In the genomic region with DNA sequence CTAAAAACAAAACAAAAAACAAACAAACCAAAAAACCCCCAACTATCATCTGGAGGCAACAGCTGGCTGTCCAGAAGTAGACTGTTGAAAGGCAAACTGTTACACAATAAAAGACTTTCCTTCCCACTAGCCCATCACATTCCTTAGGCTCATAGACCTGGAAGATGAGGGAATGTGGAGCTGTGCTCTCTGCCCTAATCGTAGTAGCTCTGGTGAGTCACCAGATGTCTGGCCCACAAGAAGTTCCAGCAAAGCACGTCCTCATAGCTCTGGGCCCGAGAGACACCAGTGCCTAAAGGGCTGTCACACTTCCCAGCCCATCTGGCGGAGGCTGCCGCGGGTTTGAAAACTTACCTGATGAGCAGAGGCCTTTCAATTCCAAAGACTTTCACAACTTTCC, we compare ENCODE assay signal across 14 cellular contexts.
DNase-seq lines count a peak whose midpoint lies in the region; ATAC-seq and TF ChIP-seq lines count a peak whose summit lies in the region.
"Had no signal": no experiment of that assay in that cellular context is flagged by ENCODE, and none has a peak within 500 bp of the region (broad histone marks: within the 10 kb centered on the region; RNA-seq: fewer than 3 reads in every experiment).

No MANE protein-coding gene starts in this region.

- H3K4me1 ChIP-seq in left lung = peaks cover 0 to 8% of the 10 kb centered on the region in 2 donors

- TF ChIP-seq CTCF in epithelial cell of proximal tubule (conservative IDR thresholded peaks at IDR 0.05; ENCODE audit: low read depth, low read length) = no peak
- no peak for TF ChIP-seq CTCF in left lung (IDR thresholded peaks at IDR 0.05)

- H3K36me3 ChIP-seq in left lung = no peaks in the 10 kb centered on the region

- ATAC-seq in left lung = peak; percentile 65
- ATAC-seq in GM19455 (IDR thresholded peaks at IDR 0.05; ENCODE audit: unreplicated experiment) = no peak

- no peak overlapping the region for H3K4me3 ChIP-seq in epithelial cell of proximal tubule (ENCODE audit: low read depth, low read length)
- no peak overlapping the region for H3K4me3 ChIP-seq in left lung
- H3K4me3 ChIP-seq: lung, skin epidermis had no signal

- H3K9me3 ChIP-seq in left lung = no peaks in the 10 kb centered on the region

- no peaks in the 10 kb centered on the region for H3K27me3 ChIP-seq in left lung

- H3K27ac ChIP-seq in left lung = no peak overlapping the region

- intact Hi-C loops in left lung (cut with DNase I) = no loop called here

- peak; percentile 43 for DNase-seq in AG08396 (ENCODE audit: low spot score)
- DNase-seq in M059J (ENCODE audit: low read depth) = peak; percentile 75
- DNase-seq in epithelial cell of proximal tubule (ENCODE audit: low read depth) = peak; percentile 95
- DNase-seq in left lung = no peak
- no peak for DNase-seq in DMS53 (lab: John Stamatoyannopoulos, UW)
- no peak for DNase-seq in AML-193 (lab: John Stamatoyannopoulos, UW)
- DNase-seq in activated naive CD4-positive, alpha-beta T cell treated with anti-CD3 and anti-CD28 coated beads, Interleukin-2, amount 50 U/mL, for 16 hours = no peak
- DNase-seq: activated CD4-positive, alpha-beta T cell treated with anti-CD3 and anti-CD28 coated beads for 4 hours; effector CD4-positive, alpha-beta T cell; NCI-H187; stimulated activated CD8-positive, alpha-beta memory T cell treated with anti-CD3 and anti-CD28 coated beads, Interleukin-4, amount 100 ng/mL, for 48 hours had no signal

Comparison
In these comparisons a context has a peak if more than half of its experiments do, and no peak if none do; other contexts are left out.
1. DNase-seq: peak in AG08396 (single experiment), M059J (single experiment) and epithelial cell of proximal tubule (single experiment); none in left lung (0 of 2), DMS53 (single experiment), AML-193 (0 of 2) and activated naive CD4-positive, alpha-beta T cell treated with anti-CD3 and anti-CD28 coated beads, Interleukin-2, amount 50 U/mL, for 16 hours (single experiment).